ENCODE assay signal across 3 cellular contexts in the genomic region with DNA sequence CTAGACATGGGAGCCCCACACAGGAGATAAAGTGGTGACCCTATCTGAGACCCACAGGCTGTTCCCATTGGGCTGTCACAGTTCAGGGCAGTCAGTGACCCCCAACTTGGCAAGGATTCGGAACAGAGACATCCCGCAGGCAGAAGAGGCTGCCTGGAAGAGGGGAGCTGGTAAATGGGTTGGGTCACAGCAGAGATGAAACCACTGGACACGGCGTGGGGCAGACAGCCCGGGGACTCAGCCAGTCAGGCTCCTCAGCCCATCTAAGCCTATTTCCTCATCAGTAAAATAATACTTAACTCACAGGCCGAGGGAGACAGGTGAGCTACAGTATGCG.
TF ChIP-seq lines count a peak whose summit lies in the region.

No MANE protein-coding gene starts in this region.

TF ChIP-seq in SK-N-SH, 30 proteins besides CTCF, POLR2A, EP300 and RAD21:
- TF ChIP-seq FOXJ3 (CRISPR knock-in tag; IDR thresholded peaks at IDR 0.05) (no peak), ELF1 (IDR thresholded peaks at IDR 0.05) (no peak)
- TF ChIP-seq, protein P1, sequence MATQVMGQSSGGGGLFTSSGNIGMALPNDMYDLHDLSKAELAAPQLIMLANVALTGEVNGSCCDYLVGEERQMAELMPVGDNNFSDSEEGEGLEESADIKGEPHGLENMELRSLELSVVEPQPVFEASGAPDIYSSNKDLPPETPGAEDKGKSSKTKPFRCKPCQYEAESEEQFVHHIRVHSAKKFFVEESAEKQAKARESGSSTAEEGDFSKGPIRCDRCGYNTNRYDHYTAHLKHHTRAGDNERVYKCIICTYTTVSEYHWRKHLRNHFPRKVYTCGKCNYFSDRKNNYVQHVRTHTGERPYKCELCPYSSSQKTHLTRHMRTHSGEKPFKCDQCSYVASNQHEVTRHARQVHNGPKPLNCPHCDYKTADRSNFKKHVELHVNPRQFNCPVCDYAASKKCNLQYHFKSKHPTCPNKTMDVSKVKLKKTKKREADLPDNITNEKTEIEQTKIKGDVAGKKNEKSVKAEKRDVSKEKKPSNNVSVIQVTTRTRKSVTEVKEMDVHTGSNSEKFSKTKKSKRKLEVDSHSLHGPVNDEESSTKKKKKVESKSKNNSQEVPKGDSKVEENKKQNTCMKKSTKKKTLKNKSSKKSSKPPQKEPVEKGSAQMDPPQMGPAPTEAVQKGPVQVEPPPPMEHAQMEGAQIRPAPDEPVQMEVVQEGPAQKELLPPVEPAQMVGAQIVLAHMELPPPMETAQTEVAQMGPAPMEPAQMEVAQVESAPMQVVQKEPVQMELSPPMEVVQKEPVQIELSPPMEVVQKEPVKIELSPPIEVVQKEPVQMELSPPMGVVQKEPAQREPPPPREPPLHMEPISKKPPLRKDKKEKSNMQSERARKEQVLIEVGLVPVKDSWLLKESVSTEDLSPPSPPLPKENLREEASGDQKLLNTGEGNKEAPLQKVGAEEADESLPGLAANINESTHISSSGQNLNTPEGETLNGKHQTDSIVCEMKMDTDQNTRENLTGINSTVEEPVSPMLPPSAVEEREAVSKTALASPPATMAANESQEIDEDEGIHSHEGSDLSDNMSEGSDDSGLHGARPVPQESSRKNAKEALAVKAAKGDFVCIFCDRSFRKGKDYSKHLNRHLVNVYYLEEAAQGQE (IDR thresholded peaks at IDR 0.05; ENCODE audit: low read depth, low read length) = no peak
- TF ChIP-seq, protein P2, sequence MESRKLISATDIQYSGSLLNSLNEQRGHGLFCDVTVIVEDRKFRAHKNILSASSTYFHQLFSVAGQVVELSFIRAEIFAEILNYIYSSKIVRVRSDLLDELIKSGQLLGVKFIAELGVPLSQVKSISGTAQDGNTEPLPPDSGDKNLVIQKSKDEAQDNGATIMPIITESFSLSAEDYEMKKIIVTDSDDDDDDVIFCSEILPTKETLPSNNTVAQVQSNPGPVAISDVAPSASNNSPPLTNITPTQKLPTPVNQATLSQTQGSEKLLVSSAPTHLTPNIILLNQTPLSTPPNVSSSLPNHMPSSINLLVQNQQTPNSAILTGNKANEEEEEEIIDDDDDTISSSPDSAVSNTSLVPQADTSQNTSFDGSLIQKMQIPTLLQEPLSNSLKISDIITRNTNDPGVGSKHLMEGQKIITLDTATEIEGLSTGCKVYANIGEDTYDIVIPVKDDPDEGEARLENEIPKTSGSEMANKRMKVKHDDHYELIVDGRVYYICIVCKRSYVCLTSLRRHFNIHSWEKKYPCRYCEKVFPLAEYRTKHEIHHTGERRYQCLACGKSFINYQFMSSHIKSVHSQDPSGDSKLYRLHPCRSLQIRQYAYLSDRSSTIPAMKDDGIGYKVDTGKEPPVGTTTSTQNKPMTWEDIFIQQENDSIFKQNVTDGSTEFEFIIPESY (IDR thresholded peaks at IDR 0.05; ENCODE audit: borderline replicate concordance, low read depth) = no peak
TF ChIP-seq in SK-N-SH: peak in this region for 0.

TF ChIP-seq in SK-N-SH treated with all-trans-retinoic acid at 6 μM for 48 hours, 23 proteins besides CTCF, POLR2A, EP300 and RAD21:
- no peak for TF ChIP-seq ARNTL (CRISPR knock-in tag; IDR thresholded peaks at IDR 0.05; ENCODE audit: borderline replicate concordance, low read depth)
- no peak for TF ChIP-seq ESRRG (CRISPR knock-in tag; IDR thresholded peaks at IDR 0.05)
- no peak for TF ChIP-seq ZFP30 (CRISPR knock-in tag; IDR thresholded peaks at IDR 0.05)
- TF ChIP-seq, protein P3, sequence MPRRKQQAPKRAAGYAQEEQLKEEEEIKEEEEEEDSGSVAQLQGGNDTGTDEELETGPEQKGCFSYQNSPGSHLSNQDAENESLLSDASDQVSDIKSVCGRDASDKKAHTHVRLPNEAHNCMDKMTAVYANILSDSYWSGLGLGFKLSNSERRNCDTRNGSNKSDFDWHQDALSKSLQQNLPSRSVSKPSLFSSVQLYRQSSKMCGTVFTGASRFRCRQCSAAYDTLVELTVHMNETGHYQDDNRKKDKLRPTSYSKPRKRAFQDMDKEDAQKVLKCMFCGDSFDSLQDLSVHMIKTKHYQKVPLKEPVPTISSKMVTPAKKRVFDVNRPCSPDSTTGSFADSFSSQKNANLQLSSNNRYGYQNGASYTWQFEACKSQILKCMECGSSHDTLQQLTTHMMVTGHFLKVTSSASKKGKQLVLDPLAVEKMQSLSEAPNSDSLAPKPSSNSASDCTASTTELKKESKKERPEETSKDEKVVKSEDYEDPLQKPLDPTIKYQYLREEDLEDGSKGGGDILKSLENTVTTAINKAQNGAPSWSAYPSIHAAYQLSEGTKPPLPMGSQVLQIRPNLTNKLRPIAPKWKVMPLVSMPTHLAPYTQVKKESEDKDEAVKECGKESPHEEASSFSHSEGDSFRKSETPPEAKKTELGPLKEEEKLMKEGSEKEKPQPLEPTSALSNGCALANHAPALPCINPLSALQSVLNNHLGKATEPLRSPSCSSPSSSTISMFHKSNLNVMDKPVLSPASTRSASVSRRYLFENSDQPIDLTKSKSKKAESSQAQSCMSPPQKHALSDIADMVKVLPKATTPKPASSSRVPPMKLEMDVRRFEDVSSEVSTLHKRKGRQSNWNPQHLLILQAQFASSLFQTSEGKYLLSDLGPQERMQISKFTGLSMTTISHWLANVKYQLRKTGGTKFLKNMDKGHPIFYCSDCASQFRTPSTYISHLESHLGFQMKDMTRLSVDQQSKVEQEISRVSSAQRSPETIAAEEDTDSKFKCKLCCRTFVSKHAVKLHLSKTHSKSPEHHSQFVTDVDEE (CRISPR knock-in tag; IDR thresholded peaks at IDR 0.05) = no peak
- TF ChIP-seq, protein P4, sequence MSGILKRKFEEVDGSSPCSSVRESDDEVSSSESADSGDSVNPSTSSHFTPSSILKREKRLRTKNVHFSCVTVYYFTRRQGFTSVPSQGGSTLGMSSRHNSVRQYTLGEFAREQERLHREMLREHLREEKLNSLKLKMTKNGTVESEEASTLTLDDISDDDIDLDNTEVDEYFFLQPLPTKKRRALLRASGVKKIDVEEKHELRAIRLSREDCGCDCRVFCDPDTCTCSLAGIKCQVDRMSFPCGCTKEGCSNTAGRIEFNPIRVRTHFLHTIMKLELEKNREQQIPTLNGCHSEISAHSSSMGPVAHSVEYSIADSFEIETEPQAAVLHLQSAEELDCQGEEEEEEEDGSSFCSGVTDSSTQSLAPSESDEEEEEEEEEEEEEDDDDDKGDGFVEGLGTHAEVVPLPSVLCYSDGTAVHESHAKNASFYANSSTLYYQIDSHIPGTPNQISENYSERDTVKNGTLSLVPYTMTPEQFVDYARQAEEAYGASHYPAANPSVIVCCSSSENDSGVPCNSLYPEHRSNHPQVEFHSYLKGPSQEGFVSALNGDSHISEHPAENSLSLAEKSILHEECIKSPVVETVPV (CRISPR knock-in tag; IDR thresholded peaks at IDR 0.05) = no peak
- TF ChIP-seq ZC3H10 (CRISPR knock-in tag; IDR thresholded peaks at IDR 0.05) = no peak
- TF ChIP-seq ZNF8 (CRISPR knock-in tag; IDR thresholded peaks at IDR 0.05) = no peak
- TF ChIP-seq PPARA (CRISPR knock-in tag; IDR thresholded peaks at IDR 0.05; ENCODE audit: borderline replicate concordance) = no peak
- TF ChIP-seq, protein P5, sequence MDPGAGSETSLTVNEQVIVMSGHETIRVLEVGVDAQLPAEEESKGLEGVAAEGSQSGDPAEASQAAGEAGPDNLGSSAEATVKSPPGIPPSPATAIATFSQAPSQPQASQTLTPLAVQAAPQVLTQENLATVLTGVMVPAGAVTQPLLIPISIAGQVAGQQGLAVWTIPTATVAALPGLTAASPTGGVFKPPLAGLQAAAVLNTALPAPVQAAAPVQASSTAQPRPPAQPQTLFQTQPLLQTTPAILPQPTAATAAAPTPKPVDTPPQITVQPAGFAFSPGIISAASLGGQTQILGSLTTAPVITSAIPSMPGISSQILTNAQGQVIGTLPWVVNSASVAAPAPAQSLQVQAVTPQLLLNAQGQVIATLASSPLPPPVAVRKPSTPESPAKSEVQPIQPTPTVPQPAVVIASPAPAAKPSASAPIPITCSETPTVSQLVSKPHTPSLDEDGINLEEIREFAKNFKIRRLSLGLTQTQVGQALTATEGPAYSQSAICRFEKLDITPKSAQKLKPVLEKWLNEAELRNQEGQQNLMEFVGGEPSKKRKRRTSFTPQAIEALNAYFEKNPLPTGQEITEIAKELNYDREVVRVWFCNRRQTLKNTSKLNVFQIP (CRISPR knock-in tag; IDR thresholded peaks at IDR 0.05; ENCODE audit: borderline replicate concordance, low read depth) = no peak

TF ChIP-seq in endothelial cell of umbilical vein, 7 proteins besides CTCF, POLR2A, EP300 and RAD21:
- TF ChIP-seq EZH2 (IDR thresholded peaks at IDR 0.05; ENCODE audit: borderline replicate concordance, low read depth, low read length, severe bottlenecking) = no peak
- TF ChIP-seq FOS (IDR thresholded peaks at IDR 0.05; ENCODE audit: borderline replicate concordance, insufficient read depth, low read length) = no peak
- no peak for TF ChIP-seq MYC (IDR thresholded peaks at IDR 0.05; ENCODE audit: low read depth, low read length)
- TF ChIP-seq, protein P6, sequence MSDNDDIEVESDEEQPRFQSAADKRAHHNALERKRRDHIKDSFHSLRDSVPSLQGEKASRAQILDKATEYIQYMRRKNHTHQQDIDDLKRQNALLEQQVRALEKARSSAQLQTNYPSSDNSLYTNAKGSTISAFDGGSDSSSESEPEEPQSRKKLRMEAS (IDR thresholded peaks at IDR 0.05; ENCODE audit: insufficient read depth, insufficient read length) = no peak
- TF ChIP-seq POLR2AphosphoS5 (IDR thresholded peaks at IDR 0.05; ENCODE audit: insufficient read depth, low read depth, low read length) = no peak
